ENCODE assay signal across 25 cellular contexts in genomic region chr13:65540064-65540635, GRCh38.
DNase-seq lines count a peak whose midpoint lies in the region; ATAC-seq, FAIRE-seq and TF ChIP-seq lines count a peak whose summit lies in the region.
"Had no signal": no experiment of that assay in that cellular context is flagged by ENCODE, and none has a peak within 500 bp of the region (broad histone marks: within the 10 kb centered on the region; RNA-seq: fewer than 3 reads in every experiment).

No MANE protein-coding gene starts in this region.

- H3K79me2 ChIP-seq in OCI-LY1 (ENCODE audit: insufficient read depth, low read length) (no peaks in the 10 kb centered on the region), astrocyte (ENCODE audit: insufficient read depth, low read length) (no peaks in the 10 kb centered on the region)

- FAIRE-seq in astrocyte (lab: Jason Lieb, UNC): no peak
- FAIRE-seq: GM18507, HTR-8/SVneo had no signal

- H4K20me1 ChIP-seq in OCI-LY1 (ENCODE audit: insufficient read depth, low read length) (no peaks in the 10 kb centered on the region), astrocyte (ENCODE audit: insufficient read depth, low read length) (no peaks in the 10 kb centered on the region)

- H3K4me3 ChIP-seq in OCI-LY1 (ENCODE audit: low read depth, low read length, poor library complexity, severe bottlenecking): no peak overlapping the region
- H3K4me3 ChIP-seq in astrocyte (ENCODE audit: insufficient read depth, low read depth, low read length): no peak overlapping the region
- H3K4me3 ChIP-seq: upper lobe of left lung had no signal

- H3K27ac ChIP-seq in OCI-LY1 (ENCODE audit: low read depth, low read length, poor library complexity, severe bottlenecking) (no peak overlapping the region), astrocyte (ENCODE audit: low read depth, low read length) (no peak overlapping the region)
- H3K27ac ChIP-seq: epithelial cell of prostate, KMS-11, upper lobe of left lung, WERI-Rb-1 had no signal

- H3K4me2 ChIP-seq in OCI-LY1 (ENCODE audit: low read length) (no peak overlapping the region), astrocyte (ENCODE audit: low read length) (peak overlapping the region; percentile 71)
- H3K4me2 ChIP-seq: KMS-11 had no signal

- no peaks in the 10 kb centered on the region; the same call in 1 of the 2 replicates for H3F3A ChIP-seq in OCI-LY1 (ENCODE audit: insufficient read depth, low read length)

- H3K4me1 ChIP-seq in OCI-LY1 (ENCODE audit: insufficient read depth, low read length, severe bottlenecking) (peaks cover 10% of the 10 kb centered on the region), astrocyte (ENCODE audit: insufficient read depth, low read length) (no peaks in the 10 kb centered on the region)
- H3K4me1 ChIP-seq: Caco-2, upper lobe of left lung had no signal

- ATAC-seq in HG03571 (IDR thresholded peaks at IDR 0.05; ENCODE audit: unreplicated experiment): no peak
- ATAC-seq in HG03135 (IDR thresholded peaks at IDR 0.05; ENCODE audit: unreplicated experiment): no peak

- DNase-seq in ELR (ENCODE audit: low read depth) (peak; percentile 8), astrocyte (ENCODE audit: low read depth) (peak; percentile 14), renal cortical epithelial cell (ENCODE audit: low read depth) (peak; percentile 11), NCI-H2107 (lab: John Stamatoyannopoulos, UW) (no peak), dedifferentiated amniotic fluid mesenchymal stem cell (ENCODE audit: extremely low spot score) (no peak)
- DNase-seq: activated CD8-positive, alpha-beta memory T cell treated with anti-CD3 and anti-CD28 coated beads, Interleukin-2, amount 50 U/mL, for 4 hours; Caco-2; EL; naive B cell; NCI-H1105 treated with DMSO at 0.1 percent for 48 hours; NCI-H510A treated with DMSO at 0.1 percent for 48 hours; retina; SHP77 treated with DMSO at 0.1 percent for 48 hours; T-helper 2 cell; upper lobe of left lung; WERI-Rb-1 had no signal

- no peak overlapping the region for H3K27ac Mint-ChIP-seq in astrocyte (ENCODE audit: unreplicated experiment)
- H3K27ac Mint-ChIP-seq: B cell, memory B cell, naive B cell had no signal

- H3K27me3 ChIP-seq in OCI-LY1 (ENCODE audit: insufficient read depth, low read length): no peaks in the 10 kb centered on the region
- H3K27me3 ChIP-seq in astrocyte (ENCODE audit: insufficient read depth, low read length): no peaks in the 10 kb centered on the region
- H3K27me3 ChIP-seq: upper lobe of left lung had no signal

- no peaks in the 10 kb centered on the region for H3K9me3 Mint-ChIP-seq in astrocyte (ENCODE audit: unreplicated experiment)

- H3K9me3 ChIP-seq in OCI-LY1 (ENCODE audit: low read length) (peaks cover 4% of the 10 kb centered on the region; the same call in 1 of the 2 replicates), astrocyte (ENCODE audit: insufficient read depth, low read depth, low read length) (no peaks in the 10 kb centered on the region)
- H3K9me3 ChIP-seq: Caco-2, upper lobe of left lung had no signal

- H3K9me2 ChIP-seq in OCI-LY1 (ENCODE audit: low read depth, low read length): no peaks in the 10 kb centered on the region

- no peaks in the 10 kb centered on the region for H3K36me3 Mint-ChIP-seq in astrocyte (ENCODE audit: low read depth, unreplicated experiment)
- H3K36me3 Mint-ChIP-seq: memory B cell, naive B cell had no signal

- H3K36me3 ChIP-seq in OCI-LY1 (ENCODE audit: insufficient read depth, low read length) (no peaks in the 10 kb centered on the region), astrocyte (ENCODE audit: insufficient read depth, low read length) (no peaks in the 10 kb centered on the region)
- H3K36me3 ChIP-seq: upper lobe of left lung, WERI-Rb-1 had no signal

- TF ChIP-seq CTCF in OCI-LY1 (IDR thresholded peaks at IDR 0.05; ENCODE audit: low read length) (no peak), astrocyte (IDR thresholded peaks at IDR 0.05; ENCODE audit: insufficient read depth, low read depth, low read length) (no peak)

- no peaks in the 10 kb centered on the region for H3K4me1 Mint-ChIP-seq in astrocyte (ENCODE audit: low read depth, unreplicated experiment)
- H3K4me1 Mint-ChIP-seq: B cell, memory B cell, naive B cell had no signal

- H3K9ac ChIP-seq in OCI-LY1 (ENCODE audit: low read length): no peak overlapping the region
- H3K9ac ChIP-seq in astrocyte (ENCODE audit: low read length): no peak overlapping the region
- H3K9ac ChIP-seq: KMS-11 had no signal

- H3K27me3 Mint-ChIP-seq in astrocyte (ENCODE audit: low read depth, unreplicated experiment): no peaks in the 10 kb centered on the region
- H3K27me3 Mint-ChIP-seq: B cell, memory B cell, naive B cell had no signal

- H2AFZ ChIP-seq in OCI-LY1 (ENCODE audit: low read length): peak overlapping the region; percentile 95
- peak overlapping the region; percentile 34 for H2AFZ ChIP-seq in astrocyte (ENCODE audit: low read depth, low read length)

- H3K4me3 Mint-ChIP-seq in astrocyte (ENCODE audit: unreplicated experiment): no peak overlapping the region
- H3K4me3 Mint-ChIP-seq: B cell, memory B cell, naive B cell had no signal

Comparison
In these comparisons a context has a peak if more than half of its experiments do, and no peak if none do; other contexts are left out.
1. DNase-seq: peak in ELR (single experiment), astrocyte (single experiment) and renal cortical epithelial cell (single experiment); none in NCI-H2107 (single experiment) and dedifferentiated amniotic fluid mesenchymal stem cell (single experiment).